8 cellular contexts compared by ENCODE assay signal in the genomic region with DNA sequence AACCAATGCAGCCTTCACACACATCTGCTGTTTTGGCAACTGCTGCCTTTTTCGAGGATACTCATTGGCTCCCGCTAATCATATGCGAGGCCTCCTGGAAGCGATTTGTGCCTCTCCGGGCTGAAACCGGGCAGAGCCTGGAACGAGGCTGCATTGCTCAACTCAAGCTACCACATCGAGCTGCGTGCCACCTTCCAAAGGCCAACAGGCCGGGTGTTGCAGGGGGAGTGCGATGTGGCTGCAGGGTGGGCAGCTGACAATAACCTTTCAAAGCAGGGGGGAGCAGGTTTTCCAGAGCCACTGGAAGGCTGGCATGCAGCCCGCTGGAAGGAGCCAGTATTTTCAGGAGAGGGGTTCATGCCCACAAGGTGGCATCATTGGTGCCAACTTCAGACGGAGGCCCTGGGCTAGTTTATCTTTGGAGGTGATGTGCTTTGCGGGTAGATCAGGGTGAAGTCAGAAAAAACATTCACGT.
DNase-seq lines count a peak whose midpoint lies in the region; ATAC-seq and TF ChIP-seq lines count a peak whose summit lies in the region.

No MANE protein-coding gene starts in this region.

- DNase-seq in EL (peak; percentile 27), NCI-H1092 treated with DMSO at 0.1 percent for 48 hours (lab: John Stamatoyannopoulos, UW) (peak; percentile 82), epithelial cell of esophagus (ENCODE audit: low read depth) (peak; percentile 17), putamen (ENCODE audit: low spot score) (peak; percentile 87), GM19240 (ENCODE audit: insufficient read length, low spot score) (no peak)
- DNase-seq in activated CD4-positive, alpha-beta T cell treated with anti-CD3 and anti-CD28 coated beads for 48 hours: peak; percentile 43

- no peak overlapping the region for H3K4me3 ChIP-seq in epithelial cell of esophagus (ENCODE audit: low read length)

- TF ChIP-seq CTCF in epithelial cell of esophagus (IDR thresholded peaks at IDR 0.05; ENCODE audit: insufficient read depth, low read depth, low read length, missing control alignments): no peak

- ATAC-seq in HG03442 (IDR thresholded peaks at IDR 0.05; ENCODE audit: unreplicated experiment): no peak
- ATAC-seq in GM19035 (IDR thresholded peaks at IDR 0.05; ENCODE audit: unreplicated experiment): no peak
